In the genomic region with DNA sequence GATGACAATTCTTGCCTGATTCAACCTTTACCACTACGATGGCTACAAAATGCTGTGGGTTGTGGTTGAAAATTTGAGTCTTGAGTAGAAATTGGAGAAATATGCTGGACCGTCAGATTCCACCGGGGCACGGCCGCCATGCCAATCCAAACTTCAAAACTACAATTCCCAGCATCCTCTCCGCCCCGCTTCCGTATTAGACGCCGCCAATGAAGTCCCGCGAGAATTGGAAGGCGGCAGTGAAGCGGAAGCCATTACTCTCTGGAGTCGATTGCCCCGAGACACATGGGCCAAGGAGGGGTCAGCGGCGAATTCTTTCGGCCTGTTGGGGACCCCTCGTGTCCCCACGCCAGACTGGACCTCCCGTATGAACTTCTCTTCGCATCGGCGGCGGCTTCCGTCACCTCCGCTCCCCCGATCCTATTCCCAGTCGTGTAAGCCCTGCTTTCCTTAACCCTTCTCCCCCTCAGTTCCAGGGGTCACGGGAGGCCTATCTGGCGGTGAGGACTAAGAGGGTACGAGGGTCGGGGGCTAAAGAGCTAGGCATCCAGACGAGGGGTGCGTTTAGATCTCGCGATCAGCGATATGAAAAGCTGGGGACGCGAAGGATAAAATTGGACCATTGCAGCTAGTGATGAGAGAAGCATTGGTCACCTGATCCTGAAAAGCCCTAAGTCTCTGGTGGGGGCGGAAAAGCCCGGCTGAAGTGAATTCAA, we compare ENCODE assay signal across 1 cellular context.
TF ChIP-seq lines count a peak whose summit lies in the region.

A gene (plus strand): TSS at position 239 of the 716 bp plus-strand sequence. CDS start 15,620 bp downstream, outside the sequence.

TF ChIP-seq in HepG2, 621 proteins besides CTCF, POLR2A, EP300 and RAD21 (continued from another document):
- TF ChIP-seq, protein P1, sequence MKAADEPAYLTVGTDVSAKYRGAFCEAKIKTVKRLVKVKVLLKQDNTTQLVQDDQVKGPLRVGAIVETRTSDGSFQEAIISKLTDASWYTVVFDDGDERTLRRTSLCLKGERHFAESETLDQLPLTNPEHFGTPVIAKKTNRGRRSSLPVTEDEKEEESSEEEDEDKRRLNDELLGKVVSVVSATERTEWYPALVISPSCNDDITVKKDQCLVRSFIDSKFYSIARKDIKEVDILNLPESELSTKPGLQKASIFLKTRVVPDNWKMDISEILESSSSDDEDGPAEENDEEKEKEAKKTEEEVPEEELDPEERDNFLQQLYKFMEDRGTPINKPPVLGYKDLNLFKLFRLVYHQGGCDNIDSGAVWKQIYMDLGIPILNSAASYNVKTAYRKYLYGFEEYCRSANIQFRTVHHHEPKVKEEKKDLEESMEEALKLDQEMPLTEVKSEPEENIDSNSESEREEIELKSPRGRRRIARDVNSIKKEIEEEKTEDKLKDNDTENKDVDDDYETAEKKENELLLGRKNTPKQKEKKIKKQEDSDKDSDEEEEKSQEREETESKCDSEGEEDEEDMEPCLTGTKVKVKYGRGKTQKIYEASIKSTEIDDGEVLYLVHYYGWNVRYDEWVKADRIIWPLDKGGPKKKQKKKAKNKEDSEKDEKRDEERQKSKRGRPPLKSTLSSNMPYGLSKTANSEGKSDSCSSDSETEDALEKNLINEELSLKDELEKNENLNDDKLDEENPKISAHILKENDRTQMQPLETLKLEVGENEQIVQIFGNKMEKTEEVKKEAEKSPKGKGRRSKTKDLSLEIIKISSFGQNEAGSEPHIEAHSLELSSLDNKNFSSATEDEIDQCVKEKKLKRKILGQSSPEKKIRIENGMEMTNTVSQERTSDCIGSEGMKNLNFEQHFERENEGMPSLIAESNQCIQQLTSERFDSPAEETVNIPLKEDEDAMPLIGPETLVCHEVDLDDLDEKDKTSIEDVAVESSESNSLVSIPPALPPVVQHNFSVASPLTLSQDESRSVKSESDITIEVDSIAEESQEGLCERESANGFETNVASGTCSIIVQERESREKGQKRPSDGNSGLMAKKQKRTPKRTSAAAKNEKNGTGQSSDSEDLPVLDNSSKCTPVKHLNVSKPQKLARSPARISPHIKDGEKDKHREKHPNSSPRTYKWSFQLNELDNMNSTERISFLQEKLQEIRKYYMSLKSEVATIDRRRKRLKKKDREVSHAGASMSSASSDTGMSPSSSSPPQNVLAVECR (CRISPR knock-in tag; IDR thresholded peaks at IDR 0.05; ENCODE audit: borderline replicate concordance) = peak; percentile 86; the same call in 1 of the 2 replicates
- TF ChIP-seq, protein P2, sequence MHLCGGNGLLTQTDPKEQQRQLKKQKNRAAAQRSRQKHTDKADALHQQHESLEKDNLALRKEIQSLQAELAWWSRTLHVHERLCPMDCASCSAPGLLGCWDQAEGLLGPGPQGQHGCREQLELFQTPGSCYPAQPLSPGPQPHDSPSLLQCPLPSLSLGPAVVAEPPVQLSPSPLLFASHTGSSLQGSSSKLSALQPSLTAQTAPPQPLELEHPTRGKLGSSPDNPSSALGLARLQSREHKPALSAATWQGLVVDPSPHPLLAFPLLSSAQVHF (CRISPR knock-in tag; IDR thresholded peaks at IDR 0.05) = no peak
- TF ChIP-seq, protein P3, sequence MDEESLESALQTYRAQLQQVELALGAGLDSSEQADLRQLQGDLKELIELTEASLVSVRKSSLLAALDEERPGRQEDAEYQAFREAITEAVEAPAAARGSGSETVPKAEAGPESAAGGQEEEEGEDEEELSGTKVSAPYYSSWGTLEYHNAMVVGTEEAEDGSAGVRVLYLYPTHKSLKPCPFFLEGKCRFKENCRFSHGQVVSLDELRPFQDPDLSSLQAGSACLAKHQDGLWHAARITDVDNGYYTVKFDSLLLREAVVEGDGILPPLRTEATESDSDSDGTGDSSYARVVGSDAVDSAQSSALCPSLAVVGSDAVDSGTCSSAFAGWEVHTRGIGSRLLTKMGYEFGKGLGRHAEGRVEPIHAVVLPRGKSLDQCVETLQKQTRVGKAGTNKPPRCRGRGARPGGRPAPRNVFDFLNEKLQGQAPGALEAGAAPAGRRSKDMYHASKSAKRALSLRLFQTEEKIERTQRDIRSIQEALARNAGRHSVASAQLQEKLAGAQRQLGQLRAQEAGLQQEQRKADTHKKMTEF (CRISPR knock-in tag; IDR thresholded peaks at IDR 0.05) = peak; percentile 64
- no peak for TF ChIP-seq ZFP37 (CRISPR knock-in tag; IDR thresholded peaks at IDR 0.05; ENCODE audit: borderline replicate concordance)
- no peak for TF ChIP-seq FOXP1 (IDR thresholded peaks at IDR 0.05)
- no peak for TF ChIP-seq FOXP1 (CRISPR knock-in tag; IDR thresholded peaks at IDR 0.05)
- TF ChIP-seq, protein P4, sequence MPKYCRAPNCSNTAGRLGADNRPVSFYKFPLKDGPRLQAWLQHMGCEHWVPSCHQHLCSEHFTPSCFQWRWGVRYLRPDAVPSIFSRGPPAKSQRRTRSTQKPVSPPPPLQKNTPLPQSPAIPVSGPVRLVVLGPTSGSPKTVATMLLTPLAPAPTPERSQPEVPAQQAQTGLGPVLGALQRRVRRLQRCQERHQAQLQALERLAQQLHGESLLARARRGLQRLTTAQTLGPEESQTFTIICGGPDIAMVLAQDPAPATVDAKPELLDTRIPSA (CRISPR knock-in tag; IDR thresholded peaks at IDR 0.05; ENCODE audit: borderline replicate concordance) = no peak
- TF ChIP-seq TCF7L2 (IDR thresholded peaks at IDR 0.05; ENCODE audit: low read depth, low read length) = no peak
- TF ChIP-seq AKAP8 (CRISPR knock-in tag; IDR thresholded peaks at IDR 0.05) = no peak
- TF ChIP-seq, protein P5, sequence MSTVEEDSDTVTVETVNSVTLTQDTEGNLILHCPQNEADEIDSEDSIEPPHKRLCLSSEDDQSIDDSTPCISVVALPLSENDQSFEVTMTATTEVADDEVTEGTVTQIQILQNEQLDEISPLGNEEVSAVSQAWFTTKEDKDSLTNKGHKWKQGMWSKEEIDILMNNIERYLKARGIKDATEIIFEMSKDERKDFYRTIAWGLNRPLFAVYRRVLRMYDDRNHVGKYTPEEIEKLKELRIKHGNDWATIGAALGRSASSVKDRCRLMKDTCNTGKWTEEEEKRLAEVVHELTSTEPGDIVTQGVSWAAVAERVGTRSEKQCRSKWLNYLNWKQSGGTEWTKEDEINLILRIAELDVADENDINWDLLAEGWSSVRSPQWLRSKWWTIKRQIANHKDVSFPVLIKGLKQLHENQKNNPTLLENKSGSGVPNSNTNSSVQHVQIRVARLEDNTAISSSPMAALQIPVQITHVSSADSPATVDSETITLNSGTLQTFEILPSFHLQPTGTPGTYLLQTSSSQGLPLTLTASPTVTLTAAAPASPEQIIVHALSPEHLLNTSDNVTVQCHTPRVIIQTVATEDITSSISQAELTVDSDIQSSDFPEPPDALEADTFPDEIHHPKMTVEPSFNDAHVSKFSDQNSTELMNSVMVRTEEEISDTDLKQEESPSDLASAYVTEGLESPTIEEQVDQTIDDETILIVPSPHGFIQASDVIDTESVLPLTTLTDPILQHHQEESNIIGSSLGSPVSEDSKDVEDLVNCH (CRISPR knock-in tag; IDR thresholded peaks at IDR 0.05) = no peak
- TF ChIP-seq, protein P6, sequence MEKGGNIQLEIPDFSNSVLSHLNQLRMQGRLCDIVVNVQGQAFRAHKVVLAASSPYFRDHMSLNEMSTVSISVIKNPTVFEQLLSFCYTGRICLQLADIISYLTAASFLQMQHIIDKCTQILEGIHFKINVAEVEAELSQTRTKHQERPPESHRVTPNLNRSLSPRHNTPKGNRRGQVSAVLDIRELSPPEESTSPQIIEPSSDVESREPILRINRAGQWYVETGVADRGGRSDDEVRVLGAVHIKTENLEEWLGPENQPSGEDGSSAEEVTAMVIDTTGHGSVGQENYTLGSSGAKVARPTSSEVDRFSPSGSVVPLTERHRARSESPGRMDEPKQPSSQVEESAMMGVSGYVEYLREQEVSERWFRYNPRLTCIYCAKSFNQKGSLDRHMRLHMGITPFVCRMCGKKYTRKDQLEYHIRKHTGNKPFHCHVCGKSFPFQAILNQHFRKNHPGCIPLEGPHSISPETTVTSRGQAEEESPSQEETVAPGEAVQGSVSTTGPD (CRISPR knock-in tag; IDR thresholded peaks at IDR 0.05) = 0 out of 2 replicates have a peak, but pooled peaks have one; percentile 35
- peak; percentile 94 for TF ChIP-seq PHF8 (CRISPR knock-in tag; IDR thresholded peaks at IDR 0.05)
- peak; percentile 77; the same call in 1 of the 2 replicates for TF ChIP-seq ZNF709 (CRISPR knock-in tag; IDR thresholded peaks at IDR 0.05)
- no peak for TF ChIP-seq ZNF24 (IDR thresholded peaks at IDR 0.05)
- no peak for TF ChIP-seq NR3C1 (CRISPR knock-in tag; IDR thresholded peaks at IDR 0.05)
- TF ChIP-seq, protein P7, sequence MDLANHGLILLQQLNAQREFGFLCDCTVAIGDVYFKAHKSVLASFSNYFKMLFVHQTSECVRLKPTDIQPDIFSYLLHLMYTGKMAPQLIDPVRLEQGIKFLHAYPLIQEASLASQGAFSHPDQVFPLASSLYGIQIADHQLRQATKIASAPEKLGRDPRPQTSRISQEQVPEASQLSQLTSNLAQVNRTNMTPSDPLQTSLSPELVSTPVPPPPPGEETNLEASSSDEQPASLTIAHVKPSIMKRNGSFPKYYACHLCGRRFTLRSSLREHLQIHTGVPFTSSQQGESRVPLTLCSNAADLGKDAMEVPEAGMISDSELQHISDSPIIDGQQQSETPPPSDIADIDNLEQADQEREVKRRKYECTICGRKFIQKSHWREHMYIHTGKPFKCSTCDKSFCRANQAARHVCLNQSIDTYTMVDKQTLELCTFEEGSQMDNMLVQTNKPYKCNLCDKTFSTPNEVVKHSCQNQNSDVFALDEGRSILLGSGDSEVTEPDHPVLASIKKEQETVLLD (CRISPR knock-in tag; IDR thresholded peaks at IDR 0.05; ENCODE audit: low read depth) = no peak
- TF ChIP-seq ZNF383 (CRISPR knock-in tag; IDR thresholded peaks at IDR 0.05; ENCODE audit: borderline replicate concordance) = no peak
- no peak for TF ChIP-seq TBL1XR1 (IDR thresholded peaks at IDR 0.05; ENCODE audit: borderline replicate concordance, low read length, partially characterized antibody)
- TF ChIP-seq ZNF629 (CRISPR knock-in tag; conservative IDR thresholded peaks at IDR 0.05) = no peak
- no peak for TF ChIP-seq ZNF607 (CRISPR knock-in tag; IDR thresholded peaks at IDR 0.05; ENCODE audit: borderline replicate concordance)
- TF ChIP-seq, protein P8, sequence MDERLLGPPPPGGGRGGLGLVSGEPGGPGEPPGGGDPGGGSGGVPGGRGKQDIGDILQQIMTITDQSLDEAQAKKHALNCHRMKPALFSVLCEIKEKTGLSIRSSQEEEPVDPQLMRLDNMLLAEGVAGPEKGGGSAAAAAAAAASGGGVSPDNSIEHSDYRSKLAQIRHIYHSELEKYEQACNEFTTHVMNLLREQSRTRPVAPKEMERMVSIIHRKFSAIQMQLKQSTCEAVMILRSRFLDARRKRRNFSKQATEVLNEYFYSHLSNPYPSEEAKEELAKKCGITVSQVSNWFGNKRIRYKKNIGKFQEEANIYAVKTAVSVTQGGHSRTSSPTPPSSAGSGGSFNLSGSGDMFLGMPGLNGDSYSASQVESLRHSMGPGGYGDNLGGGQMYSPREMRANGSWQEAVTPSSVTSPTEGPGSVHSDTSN (CRISPR knock-in tag; IDR thresholded peaks at IDR 0.05) = no peak
- no peak for TF ChIP-seq PPARG (CRISPR knock-in tag; conservative IDR thresholded peaks at IDR 0.05)
- TF ChIP-seq, protein P9, sequence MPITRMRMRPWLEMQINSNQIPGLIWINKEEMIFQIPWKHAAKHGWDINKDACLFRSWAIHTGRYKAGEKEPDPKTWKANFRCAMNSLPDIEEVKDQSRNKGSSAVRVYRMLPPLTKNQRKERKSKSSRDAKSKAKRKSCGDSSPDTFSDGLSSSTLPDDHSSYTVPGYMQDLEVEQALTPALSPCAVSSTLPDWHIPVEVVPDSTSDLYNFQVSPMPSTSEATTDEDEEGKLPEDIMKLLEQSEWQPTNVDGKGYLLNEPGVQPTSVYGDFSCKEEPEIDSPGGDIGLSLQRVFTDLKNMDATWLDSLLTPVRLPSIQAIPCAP (CRISPR knock-in tag; IDR thresholded peaks at IDR 0.05; ENCODE audit: low read depth) = no peak
- TF ChIP-seq KLF9 (CRISPR knock-in tag; IDR thresholded peaks at IDR 0.05; ENCODE audit: low read depth) = no peak
- TF ChIP-seq ZNF451 (CRISPR knock-in tag; IDR thresholded peaks at IDR 0.05) = no peak
- TF ChIP-seq ATF7 (IDR thresholded peaks at IDR 0.05) = no peak
- TF ChIP-seq ATF7 (CRISPR knock-in tag; IDR thresholded peaks at IDR 0.05) = no peak
- no peak for TF ChIP-seq ZSCAN21 (CRISPR knock-in tag; IDR thresholded peaks at IDR 0.05; ENCODE audit: borderline replicate concordance)
- no peak for TF ChIP-seq KAT7 (CRISPR knock-in tag; IDR thresholded peaks at IDR 0.05; ENCODE audit: borderline replicate concordance)
- TF ChIP-seq ZNF788 (CRISPR knock-in tag; IDR thresholded peaks at IDR 0.05; ENCODE audit: borderline replicate concordance) = peak; percentile 54; the same call in 1 of the 2 replicates
- peak; percentile 75; the same call in 1 of the 2 replicates for TF ChIP-seq MEIS1 (CRISPR knock-in tag; IDR thresholded peaks at IDR 0.05; ENCODE audit: borderline replicate concordance)
- peak; percentile 57; the same call in 1 of the 2 replicates for TF ChIP-seq PHF21A (CRISPR knock-in tag; IDR thresholded peaks at IDR 0.05)
- TF ChIP-seq PAF1 (CRISPR knock-in tag; IDR thresholded peaks at IDR 0.05) = no peak
- peak; percentile 91 for TF ChIP-seq MYC (CRISPR knock-in tag; IDR thresholded peaks at IDR 0.05; ENCODE audit: borderline replicate concordance)
- TF ChIP-seq, protein P10, sequence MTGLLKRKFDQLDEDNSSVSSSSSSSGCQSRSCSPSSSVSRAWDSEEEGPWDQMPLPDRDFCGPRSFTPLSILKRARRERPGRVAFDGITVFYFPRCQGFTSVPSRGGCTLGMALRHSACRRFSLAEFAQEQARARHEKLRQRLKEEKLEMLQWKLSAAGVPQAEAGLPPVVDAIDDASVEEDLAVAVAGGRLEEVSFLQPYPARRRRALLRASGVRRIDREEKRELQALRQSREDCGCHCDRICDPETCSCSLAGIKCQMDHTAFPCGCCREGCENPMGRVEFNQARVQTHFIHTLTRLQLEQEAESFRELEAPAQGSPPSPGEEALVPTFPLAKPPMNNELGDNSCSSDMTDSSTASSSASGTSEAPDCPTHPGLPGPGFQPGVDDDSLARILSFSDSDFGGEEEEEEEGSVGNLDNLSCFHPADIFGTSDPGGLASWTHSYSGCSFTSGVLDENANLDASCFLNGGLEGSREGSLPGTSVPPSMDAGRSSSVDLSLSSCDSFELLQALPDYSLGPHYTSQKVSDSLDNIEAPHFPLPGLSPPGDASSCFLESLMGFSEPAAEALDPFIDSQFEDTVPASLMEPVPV (CRISPR knock-in tag; IDR thresholded peaks at IDR 0.05) = no peak
- TF ChIP-seq RFX1 (IDR thresholded peaks at IDR 0.05) = no peak
- no peak for TF ChIP-seq HNF4G (IDR thresholded peaks at IDR 0.05; ENCODE audit: borderline replicate concordance, low read depth, low read length)
- TF ChIP-seq HNF4G (CRISPR knock-in tag; IDR thresholded peaks at IDR 0.05; ENCODE audit: borderline replicate concordance, low read depth) = peak; percentile 44; the same call in 1 of the 2 replicates
- no peak for TF ChIP-seq SMYD3 (CRISPR knock-in tag; IDR thresholded peaks at IDR 0.05)
- TF ChIP-seq ZFP62 (CRISPR knock-in tag; IDR thresholded peaks at IDR 0.05) = no peak
TF ChIP-seq in HepG2: peak in this region for 224.
